ENCODE assay signal across 2 cellular contexts in genomic region chr16:31581065-31581464, GRCh38. TPM values are rescaled to one million over a fixed set of nuclear protein-coding genes. Genes with fewer than 3 reads are reported as not detected.
"Had no signal": no experiment of that assay in that cellular context is flagged by ENCODE, and none has a peak within 500 bp of the region (broad histone marks: within the 10 kb centered on the region; RNA-seq: fewer than 3 reads in every experiment).

No MANE protein-coding gene starts in this region.

RNA-seq across cellular contexts. Expression of gene AHSP, which starts 53.4 kb away (rescaled TPM):
- total RNA-seq: G401, GM12878 had no signal
- polyA plus RNA-seq: GM12878 had no signal
